8 cellular contexts compared by ENCODE assay signal in the genomic region with DNA sequence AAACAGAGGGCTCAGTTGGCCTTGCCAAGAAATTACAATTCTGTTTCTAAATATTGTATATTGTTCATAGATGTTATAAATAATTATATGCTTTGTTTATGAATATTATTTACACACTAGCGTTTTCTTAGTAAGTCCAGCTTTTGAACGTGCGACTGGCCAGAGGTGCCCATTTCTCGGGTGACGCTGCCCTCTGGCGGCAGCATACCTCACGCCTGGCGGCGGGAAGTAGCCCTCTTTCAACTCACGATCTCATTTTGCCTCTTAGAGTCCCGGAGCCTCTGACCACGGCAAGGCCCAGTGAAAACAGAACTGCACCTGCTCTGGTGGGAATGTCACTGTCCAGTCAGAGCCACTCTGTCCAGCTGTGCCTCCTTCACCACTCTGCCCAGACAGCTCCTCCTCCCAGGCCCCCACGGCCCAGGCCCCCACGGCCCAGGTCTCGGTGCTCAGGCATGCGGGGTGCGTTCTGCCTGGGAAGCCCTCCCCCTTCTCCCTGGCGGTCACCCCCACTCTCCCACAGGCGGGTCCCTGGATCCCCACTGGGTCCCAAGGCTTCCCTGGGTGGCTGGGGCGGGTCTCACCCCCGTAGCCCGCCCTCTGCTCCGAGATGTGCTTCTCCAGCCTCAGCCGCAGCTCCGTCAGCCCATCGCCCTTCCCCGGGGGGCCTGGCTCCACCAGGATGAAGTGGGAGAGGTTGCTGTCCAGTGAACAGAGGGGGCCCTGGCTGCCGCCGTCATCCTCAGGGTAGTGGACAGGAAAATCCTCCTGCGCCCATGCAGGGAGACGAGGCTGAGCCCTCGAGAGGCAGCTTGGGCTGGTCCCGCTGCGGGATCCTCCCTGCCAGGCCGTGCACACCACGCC. TPM values are rescaled to one million over a fixed set of nuclear protein-coding genes. Genes with fewer than 3 reads are reported as not detected.
DNase-seq lines count a peak whose midpoint lies in the region; ATAC-seq and TF ChIP-seq lines count a peak whose summit lies in the region.

No MANE protein-coding gene starts in this region.

- H3K4me3 ChIP-seq in WERI-Rb-1 (ENCODE audit: low read depth, low read length) (no peak overlapping the region), kidney epithelial cell (ENCODE audit: low read depth, low read length) (no peak overlapping the region)

- DNase-seq in NCI-H2107 (lab: John Stamatoyannopoulos, UW) (peak; percentile 47), NCI-H2107 treated with DMSO at 0.1 percent for 48 hours (lab: John Stamatoyannopoulos, UW; ENCODE audit: unreplicated experiment) (no peak), NCI-H1694 treated with DMSO at 0.1 percent for 48 hours (lab: John Stamatoyannopoulos, UW) (peak; percentile 35), WERI-Rb-1 (peak; percentile 67), kidney epithelial cell (ENCODE audit: low read depth) (peak; percentile 32)
- peak; percentile 40 for DNase-seq in central memory CD4-positive, alpha-beta T cell
- peak; percentile 68 to 74 for DNase-seq in stimulated activated CD4-positive, alpha-beta T cell treated with anti-CD3 and anti-CD28 coated beads, Interleukin-2, amount 100 ng/mL, for 24 hours

- H3K36me3 ChIP-seq in WERI-Rb-1 (no peaks in the 10 kb centered on the region), kidney epithelial cell (ENCODE audit: control insufficient read depth, insufficient read depth, low read length) (no peaks in the 10 kb centered on the region)

- H3K9me3 ChIP-seq in WERI-Rb-1 (ENCODE audit: severe bottlenecking), result no peaks in the 10 kb centered on the region

- TF ChIP-seq CTCF in WERI-Rb-1 (IDR thresholded peaks at IDR 0.05; ENCODE audit: low read depth, low read length) (peak; percentile 85), kidney epithelial cell (IDR thresholded peaks at IDR 0.05; ENCODE audit: insufficient read depth, low read length, poor library complexity, severe bottlenecking) (peak; percentile 80)

- ATAC-seq in GM19452 (IDR thresholded peaks at IDR 0.05; ENCODE audit: unreplicated experiment), result no peak

- H3K27ac ChIP-seq in WERI-Rb-1, result no peak overlapping the region

- peaks cover 44% of the 10 kb centered on the region for H3K27me3 ChIP-seq in WERI-Rb-1 (ENCODE audit: insufficient read depth, low read depth, severe bottlenecking)
- H3K27me3 ChIP-seq in kidney epithelial cell (ENCODE audit: control insufficient read depth, insufficient read depth, low read length), result peaks cover 17% of the 10 kb centered on the region

RNA-seq across cellular contexts. Expression of gene TSSC4, which starts 19.3 kb away (rescaled TPM):
- 62.0 and 73.2 TPM in 2 replicates for total RNA-seq in kidney epithelial cell

RNA-seq across cellular contexts. Expression of gene TRPM5, which starts 24.4 kb away (rescaled TPM):
- total RNA-seq in kidney epithelial cell, result not detected in 2 replicates

RNA-seq across cellular contexts. Expression of gene KCNQ1, which starts 24.9 kb away (rescaled TPM):
- total RNA-seq in kidney epithelial cell, result 2.3 and 2.8 TPM in 2 replicates

RNA-seq across cellular contexts. Expression of gene CD81, which starts 42.8 kb away (rescaled TPM):
- 216 and 263 TPM in 2 replicates for total RNA-seq in kidney epithelial cell
